ENCODE assay signal across 24 cellular contexts in genomic region chr1:52191395-52191965, GRCh38. TPM values are rescaled to one million over a fixed set of nuclear protein-coding genes. Genes with fewer than 3 reads are reported as not detected.
DNase-seq lines count a peak whose midpoint lies in the region; ATAC-seq, FAIRE-seq and TF ChIP-seq lines count a peak whose summit lies in the region.
"Had no signal": no experiment of that assay in that cellular context is flagged by ENCODE, and none has a peak within 500 bp of the region (broad histone marks: within the 10 kb centered on the region; RNA-seq: fewer than 3 reads in every experiment).

No MANE protein-coding gene starts in this region.

- TF ChIP-seq EP300 in A549 (IDR thresholded peaks at IDR 0.05) = no peak

- H3K27ac ChIP-seq in A549 = no peak overlapping the region
- H3K27ac ChIP-seq: SJCRH30 had no signal

- no peaks in the 10 kb centered on the region for H3K36me3 Mint-ChIP-seq in activated naive CD4-positive, alpha-beta T cell treated with anti-CD3 and anti-CD28 coated beads, Interleukin-2, amount 50 U/mL, for 72 hours
- H3K36me3 Mint-ChIP-seq: CD4-positive, CD25-positive, alpha-beta regulatory T cell; IgD-negative memory B cell had no signal

- no peaks in the 10 kb centered on the region for H3K9me3 ChIP-seq in A549
- H3K9me3 ChIP-seq: BE2C, SJCRH30 had no signal

- H3K4me2 ChIP-seq in A549 = no peak overlapping the region

- no peaks in the 10 kb centered on the region for H3K4me1 ChIP-seq in A549
- H3K4me1 ChIP-seq: BE2C, SJCRH30 had no signal

- ATAC-seq in A549 = no peak
- no peak for ATAC-seq in activated naive CD4-positive, alpha-beta T cell treated with anti-CD3 and anti-CD28 coated beads, Interleukin-2, amount 50 U/mL, for 72 hours

- WGBS in A549 (ENCODE audit: missing lambda C conversion rate) = 82% methylated on average over 2 of the region's 2 CpGs

- no peaks in the 10 kb centered on the region for H3K9me3 Mint-ChIP-seq in activated naive CD4-positive, alpha-beta T cell treated with anti-CD3 and anti-CD28 coated beads, Interleukin-2, amount 50 U/mL, for 72 hours
- H3K9me3 Mint-ChIP-seq: CD4-positive, CD25-positive, alpha-beta regulatory T cell; IgD-negative memory B cell had no signal

- H3K27ac Mint-ChIP-seq in activated naive CD4-positive, alpha-beta T cell treated with anti-CD3 and anti-CD28 coated beads, Interleukin-2, amount 50 U/mL, for 72 hours = no peak overlapping the region
- H3K27ac Mint-ChIP-seq: CD4-positive, CD25-positive, alpha-beta regulatory T cell; IgD-negative memory B cell had no signal

- TF ChIP-seq RAD21 in A549 (conservative IDR thresholded peaks at IDR 0.05 in 1 of 2, IDR thresholded peaks at IDR 0.05 in 1 of 2) = no peak

- CTCF ChIA-PET in A549 (lab: Yijun Ruan, JAX) = no interaction called here

- H3K4me3 ChIP-seq in A549 (no peak overlapping the region), fibroblast of the aortic adventitia (ENCODE audit: low read depth, low read length) (no peak overlapping the region)
- H3K4me3 ChIP-seq: SJCRH30 had no signal

- POLR2A ChIA-PET in A549 (lab: Yijun Ruan, JAX) = no interaction called here

- TF ChIP-seq CTCF in A549 (IDR thresholded peaks at IDR 0.05) = no peak
- no peak for TF ChIP-seq CTCF in fibroblast of the aortic adventitia (IDR thresholded peaks at IDR 0.05; ENCODE audit: insufficient read depth, low read length)

- FAIRE-seq in A549 (lab: Jason Lieb, UNC) = no peak
- FAIRE-seq: GM12892, H1, RCC 7860 had no signal

- no peak for TF ChIP-seq POLR2A in A549 (IDR thresholded peaks at IDR 0.05; ENCODE audit: low read length)

- DNase-seq in A549 (ENCODE audit: low read depth in 1 of 2, low spot score in 1 of 2) (no peak), EH (ENCODE audit: low read depth) (peak; percentile 11), OCI-M1 (lab: John Stamatoyannopoulos, UW) (peak; percentile 61), fibroblast of the aortic adventitia (ENCODE audit: low read depth) (peak; percentile 27), GM19238 (ENCODE audit: insufficient read length, low spot score) (no peak), HUDEP-2 (lab: John Stamatoyannopoulos, UW; ENCODE audit: unreplicated experiment in 76 of 76) (no peak), dedifferentiated amniotic fluid mesenchymal stem cell (ENCODE audit: extremely low spot score) (no peak)
- DNase-seq in activated naive CD4-positive, alpha-beta T cell treated with anti-CD3 and anti-CD28 coated beads, Interleukin-2, amount 50 U/mL, for 72 hours (ENCODE audit: low spot score in 2 of 2) = no peak
- DNase-seq: BE2C; CD4-positive, CD25-positive, alpha-beta regulatory T cell; COR-L47; DMS 273 treated with DMSO at 0.1 percent for 48 hours; DMS79 treated with DMSO at 0.1 percent for 48 hours; MM.1S; NCI-H1048; NCI-H1417 treated with DMSO at 0.1 percent for 48 hours; NCI-H187; NCI-H226; NCI-H510A treated with DMSO at 0.1 percent for 48 hours; SJCRH30 had no signal

TF ChIP-seq in A549, 52 proteins besides CTCF, POLR2A, EP300 and RAD21:
- no peak for TF ChIP-seq MYC (IDR thresholded peaks at IDR 0.05; ENCODE audit: borderline replicate concordance, low read length)
- peak; percentile 64 for TF ChIP-seq MAFK (IDR thresholded peaks at IDR 0.05; ENCODE audit: partially characterized antibody)

RNA-seq across cellular contexts. Expression of gene ZFYVE9, which starts 49.6 kb away (rescaled TPM):
- polyA plus RNA-seq in A549 (2011; rRNA removed) (11.9 and 14.9 TPM in 2 replicates), A549 (2017; fragmentation: RNase III; extraction: RNeasy Plus Mini Kit Qiagen cat#74134 plus additional on column Dnase treatment) (6.9 to 7.4 TPM (median 7.1 TPM) in 3 replicates)
- 1.6 and 1.9 TPM in 2 replicates for polyA plus RNA-seq in A549 (2012; cell fraction: cytosol; rRNA removed)
- 0.84 and 1.2 TPM in 2 replicates for polyA plus RNA-seq in A549 (2012; cell fraction: nucleus; rRNA removed)
- 16.1 and 16.7 TPM in 2 replicates for polyA minus RNA-seq in A549 (2011; rRNA and poly(A)+ RNA removed)
- total RNA-seq in fibroblast of the aortic adventitia (ENCODE audit: low replicate concordance) = 28.8 and 38.8 TPM in 2 replicates
- 1 to 10 TPM; 1.4 to 5.1 TPM for total RNA-seq in activated naive CD4-positive, alpha-beta T cell treated with anti-CD3 and anti-CD28 coated beads, Interleukin-2, amount 50 U/mL, for 72 hours

Comparison
In these comparisons a context has a peak if more than half of its experiments do, and no peak if none do; other contexts are left out.
1. DNase-seq: peak in EH (single experiment), OCI-M1 (single experiment) and fibroblast of the aortic adventitia (single experiment); none in A549 (0 of 2), GM19238 (single experiment), HUDEP-2 (0 of 76), dedifferentiated amniotic fluid mesenchymal stem cell (single experiment) and activated naive CD4-positive, alpha-beta T cell treated with anti-CD3 and anti-CD28 coated beads, Interleukin-2, amount 50 U/mL, for 72 hours (0 of 2).